Comparison of ENCODE assay signal across 2 cellular contexts in genomic region chr5:158874814-158875213, GRCh38.
TF ChIP-seq lines count a peak whose summit lies in the region.

No MANE protein-coding gene starts in this region.

TF ChIP-seq in IMR-90, 13 proteins besides CTCF, POLR2A, EP300 and RAD21 (continued from another document):
- no peak for TF ChIP-seq RCOR1 (IDR thresholded peaks at IDR 0.05; ENCODE audit: insufficient replicate concordance, low read length)
- no peak for TF ChIP-seq RFX5 (IDR thresholded peaks at IDR 0.05; ENCODE audit: low read depth, low read length)
- no peak for TF ChIP-seq MXI1 (IDR thresholded peaks at IDR 0.05; ENCODE audit: borderline replicate concordance, low read depth, low read length)
- no peak for TF ChIP-seq CEBPB (IDR thresholded peaks at IDR 0.05; ENCODE audit: low read depth, low read length)
- no peak for TF ChIP-seq MAZ (IDR thresholded peaks at IDR 0.05; ENCODE audit: borderline replicate concordance, low read depth, low read length)
- TF ChIP-seq FOS (IDR thresholded peaks at IDR 0.05; ENCODE audit: low read depth, low read length) = no peak
- TF ChIP-seq CHD1 (IDR thresholded peaks at IDR 0.05; ENCODE audit: low read depth, low read length) = no peak
- TF ChIP-seq SMC3 (IDR thresholded peaks at IDR 0.05; ENCODE audit: low read depth, low read length) = no peak
- no peak for TF ChIP-seq ELK1 (IDR thresholded peaks at IDR 0.05; ENCODE audit: borderline replicate concordance, low read depth, low read length)

TF ChIP-seq in neural cell, 6 proteins besides CTCF, POLR2A, EP300 and RAD21 (continued from another document):
- TF ChIP-seq, protein P1, sequence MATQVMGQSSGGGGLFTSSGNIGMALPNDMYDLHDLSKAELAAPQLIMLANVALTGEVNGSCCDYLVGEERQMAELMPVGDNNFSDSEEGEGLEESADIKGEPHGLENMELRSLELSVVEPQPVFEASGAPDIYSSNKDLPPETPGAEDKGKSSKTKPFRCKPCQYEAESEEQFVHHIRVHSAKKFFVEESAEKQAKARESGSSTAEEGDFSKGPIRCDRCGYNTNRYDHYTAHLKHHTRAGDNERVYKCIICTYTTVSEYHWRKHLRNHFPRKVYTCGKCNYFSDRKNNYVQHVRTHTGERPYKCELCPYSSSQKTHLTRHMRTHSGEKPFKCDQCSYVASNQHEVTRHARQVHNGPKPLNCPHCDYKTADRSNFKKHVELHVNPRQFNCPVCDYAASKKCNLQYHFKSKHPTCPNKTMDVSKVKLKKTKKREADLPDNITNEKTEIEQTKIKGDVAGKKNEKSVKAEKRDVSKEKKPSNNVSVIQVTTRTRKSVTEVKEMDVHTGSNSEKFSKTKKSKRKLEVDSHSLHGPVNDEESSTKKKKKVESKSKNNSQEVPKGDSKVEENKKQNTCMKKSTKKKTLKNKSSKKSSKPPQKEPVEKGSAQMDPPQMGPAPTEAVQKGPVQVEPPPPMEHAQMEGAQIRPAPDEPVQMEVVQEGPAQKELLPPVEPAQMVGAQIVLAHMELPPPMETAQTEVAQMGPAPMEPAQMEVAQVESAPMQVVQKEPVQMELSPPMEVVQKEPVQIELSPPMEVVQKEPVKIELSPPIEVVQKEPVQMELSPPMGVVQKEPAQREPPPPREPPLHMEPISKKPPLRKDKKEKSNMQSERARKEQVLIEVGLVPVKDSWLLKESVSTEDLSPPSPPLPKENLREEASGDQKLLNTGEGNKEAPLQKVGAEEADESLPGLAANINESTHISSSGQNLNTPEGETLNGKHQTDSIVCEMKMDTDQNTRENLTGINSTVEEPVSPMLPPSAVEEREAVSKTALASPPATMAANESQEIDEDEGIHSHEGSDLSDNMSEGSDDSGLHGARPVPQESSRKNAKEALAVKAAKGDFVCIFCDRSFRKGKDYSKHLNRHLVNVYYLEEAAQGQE (IDR thresholded peaks at IDR 0.05; ENCODE audit: borderline replicate concordance) = no peak
